In genomic region chr7:27165089-27165654, GRCh38 we compare ENCODE assay signal across 8 cellular contexts. TPM values are rescaled to one million over a fixed set of nuclear protein-coding genes. Genes with fewer than 3 reads are reported as not detected.
DNase-seq lines count a peak whose midpoint lies in the region; ATAC-seq, FAIRE-seq and TF ChIP-seq lines count a peak whose summit lies in the region.

Gene HOXA9, minus strand, starts transcription at chr7:27165537. Its CDS starts 80 bp downstream, at chr7:27165457.

- no peaks in the 10 kb centered on the region for H3K9me3 ChIP-seq in sigmoid colon

- DNase-seq in GM12892 (ENCODE audit: insufficient read length) (no peak), RKO (ENCODE audit: low spot score) (peak; percentile 97), fibroblast of villous mesenchyme (ENCODE audit: low read depth) (peak; percentile 97), sigmoid colon (peak; percentile 97), GM19240 (ENCODE audit: insufficient read length, low spot score) (no peak), H4 (ENCODE audit: low spot score) (no peak), DMS79 (lab: John Stamatoyannopoulos, UW) (no peak)

- no peak for TF ChIP-seq CTCF in fibroblast of villous mesenchyme (IDR thresholded peaks at IDR 0.05; ENCODE audit: insufficient read depth, low read depth, low read length)
- peak in 2 of 4 experiments; percentile 22 to 24 for TF ChIP-seq CTCF in sigmoid colon (IDR thresholded peaks at IDR 0.05)

- H3K4me1 ChIP-seq in sigmoid colon, result peaks cover 0 to 52% (median 43%) of the 10 kb centered on the region in 4 donors

- H3K27ac ChIP-seq in sigmoid colon, result peak within 1 kb of the TSS in 3 of 4 donors; percentile 97 to 98 (median 98)

- no peak for ATAC-seq in GM18873 (IDR thresholded peaks at IDR 0.05; ENCODE audit: low FRiP score, unreplicated experiment)

- H3K36me3 ChIP-seq in sigmoid colon, result no peaks in the 10 kb centered on the region

- 1 to 2% methylated on average over 64 of the region's 64 CpGs for WGBS in sigmoid colon, 2 donors

- peak; percentile 57; the same call in 1 of the 2 replicates for TF ChIP-seq POLR2A in GM12892 (IDR thresholded peaks at IDR 0.05; ENCODE audit: low read depth, low read length)
- TF ChIP-seq POLR2A in sigmoid colon (IDR thresholded peaks at IDR 0.05), result peak; percentile 50 to 59

- H3K27me3 ChIP-seq in sigmoid colon, result no peaks in the 10 kb centered on the region

- no peak for FAIRE-seq in GM12892 (lab: Jason Lieb, UNC)

- intact Hi-C loops in sigmoid colon (cut with DNase I), result loop anchor here (2.0 to 5.0 kb wide), 3 partner anchors 14 to 1308 kb away; partner anchors contain the start of gene HOXA2

- H3K4me3 ChIP-seq in fibroblast of villous mesenchyme (ENCODE audit: low read depth, low read length) (peak within 1 kb of the TSS; percentile 67), sigmoid colon (peak within 1 kb of the TSS; percentile 80 to 85 (median 82))

- TF ChIP-seq EP300 in sigmoid colon (IDR thresholded peaks at IDR 0.05), result no peak

RNA-seq across cellular contexts. Expression of gene HOXA9, which starts in this region (rescaled TPM):
- 4.1 TPM for polyA plus RNA-seq in GM12892 (2012; ENCODE audit: missing spikeins)
- total RNA-seq in fibroblast of villous mesenchyme (17.1 and 20.3 TPM in 2 replicates), sigmoid colon (10 to 100 TPM; 13.0 to 35.7 (median 18.2) TPM)
- polyA plus RNA-seq in sigmoid colon, result 10 to 100 TPM; 21.4 to 22.4 (median 21.6) TPM
- 0.17 and 0.18 TPM in 2 replicates for total RNA-seq in H4 (2014; rRNA removed; shearing (Covaris generic))

Comparison
In these comparisons a context has a peak if more than half of its experiments do, and no peak if none do; other contexts are left out.
1. RNA of gene HOXA9 (total RNA-seq): 13.0 to 35.7 TPM in sigmoid colon and 17.1 to 20.3 TPM in fibroblast of villous mesenchyme; 0.17 to 0.18 TPM in H4; every median in the first group is over 10 times any median in the second.
2. DNase-seq: peak in RKO (single experiment), fibroblast of villous mesenchyme (single experiment) and sigmoid colon (single experiment); none in GM12892 (single experiment), GM19240 (single experiment), H4 (single experiment) and DMS79 (single experiment).